In the genomic region with DNA sequence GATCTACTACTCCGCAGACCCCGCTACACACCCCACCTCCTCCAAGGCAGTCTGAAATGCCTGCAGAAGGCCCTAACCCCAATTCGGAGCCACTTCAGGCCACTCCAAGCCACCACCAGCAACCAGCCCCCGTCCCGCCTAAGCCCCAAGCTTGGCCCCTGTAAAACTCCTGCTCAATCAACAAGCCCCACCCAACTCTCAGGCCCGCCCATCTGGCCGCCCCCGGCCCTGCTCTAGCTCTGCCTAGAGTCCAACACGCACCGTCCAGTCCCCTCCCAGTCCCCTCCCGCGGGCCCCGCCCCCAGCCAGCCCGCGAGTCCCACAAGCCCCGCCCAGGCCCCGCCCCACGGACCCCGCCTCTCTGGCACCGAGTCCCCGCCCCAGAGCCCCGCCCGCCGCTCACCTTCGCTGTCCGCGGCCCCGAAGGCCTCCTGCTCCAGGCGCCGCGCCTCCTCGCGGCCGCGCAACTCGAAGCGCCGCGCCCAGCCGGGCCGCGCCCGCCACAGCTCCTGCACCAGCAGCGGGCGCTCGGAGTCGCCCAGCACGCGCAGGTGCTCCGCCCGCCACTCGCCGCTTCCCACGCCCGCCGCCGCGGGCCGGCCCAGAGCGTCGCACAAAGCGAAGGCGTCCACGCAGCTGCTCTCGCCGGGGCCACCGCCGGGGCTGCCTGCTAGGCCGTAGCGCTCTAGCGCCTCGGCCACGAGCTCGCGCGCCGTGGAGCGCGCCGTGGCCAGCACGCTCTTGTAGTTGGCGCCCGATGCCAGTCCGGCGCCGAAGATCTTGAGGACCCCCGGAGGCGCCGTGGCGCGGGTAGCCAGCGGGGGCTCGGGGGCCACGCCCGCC, we compare ENCODE assay signal across 8 cellular contexts. TPM values are rescaled to one million over a fixed set of nuclear protein-coding genes. Genes with fewer than 3 reads are reported as not detected.
DNase-seq lines count a peak whose midpoint lies in the region; ATAC-seq and TF ChIP-seq lines count a peak whose summit lies in the region.

No MANE protein-coding gene starts in this region.

- H3K36me3 Mint-ChIP-seq in chondrocyte (ENCODE audit: low read depth), result peaks cover 2% of the 10 kb centered on the region

- peaks cover 9% of the 10 kb centered on the region for H3K4me1 Mint-ChIP-seq in chondrocyte (ENCODE audit: low read depth)

- peak overlapping the region; percentile 82 for H3K27ac Mint-ChIP-seq in chondrocyte (ENCODE audit: unreplicated experiment)

- DNase-seq in NCI-H345 treated with DMSO at 0.1 percent for 48 hours (lab: John Stamatoyannopoulos, UW; ENCODE audit: unreplicated experiment) (peak; percentile 90), chondrocyte (ENCODE audit: low spot score) (no peak), kidney tubule cell (ENCODE audit: low spot score) (peak; percentile 91), dedifferentiated amniotic fluid mesenchymal stem cell (ENCODE audit: extremely low spot score) (no peak)
- peak; percentile 90 to 96 for DNase-seq in activated CD4-positive, alpha-beta T cell treated with anti-CD3 and anti-CD28 coated beads for 24 hours (ENCODE audit: low read depth in 2 of 2)
- peak; percentile 97 for DNase-seq in stimulated activated CD4-positive, alpha-beta T cell treated with anti-CD3 and anti-CD28 coated beads, Interleukin-15, amount 100 ng/mL, for 24 hours

- peak overlapping the region; percentile 68 for H3K4me3 Mint-ChIP-seq in chondrocyte (ENCODE audit: unreplicated experiment)

- no peaks in the 10 kb centered on the region for H3K27me3 Mint-ChIP-seq in chondrocyte (ENCODE audit: low read depth)

- H3K9me3 Mint-ChIP-seq in chondrocyte (ENCODE audit: low read depth), result no peaks in the 10 kb centered on the region

- TF ChIP-seq CTCF in chondrocyte (IDR thresholded peaks at IDR 0.05), result peak; percentile 68

- ATAC-seq in GM18498 (IDR thresholded peaks at IDR 0.05; ENCODE audit: unreplicated experiment), result peak; percentile 84
- peak; percentile 81 for ATAC-seq in HG03139 (IDR thresholded peaks at IDR 0.05; ENCODE audit: unreplicated experiment)

RNA-seq across cellular contexts. Expression of a gene that starts 1.6 kb away (rescaled TPM):
- total RNA-seq in chondrocyte, result 0.31 to 1.00 TPM (median 0.62 TPM) in 3 replicates

RNA-seq across cellular contexts. Expression of a gene that starts 7.9 kb away (rescaled TPM):
- total RNA-seq in chondrocyte, result not detected in 3 replicates

RNA-seq across cellular contexts. Expression of a gene that starts 13.7 kb away (rescaled TPM):
- 0.44 to 0.52 TPM in 2 of 3 replicates, not detected in the other for total RNA-seq in chondrocyte

RNA-seq across cellular contexts. Expression of a gene that starts 16.5 kb away (rescaled TPM):
- total RNA-seq in chondrocyte, result not detected in 3 replicates

RNA-seq across cellular contexts. Expression of a gene that starts 19.3 kb away (rescaled TPM):
- total RNA-seq in chondrocyte, result 1.6 to 2.9 TPM (median 1.7 TPM) in 3 replicates

Comparison
In these comparisons a context has a peak if more than half of its experiments do, and no peak if none do; other contexts are left out.
1. DNase-seq: peak in NCI-H345 treated with DMSO at 0.1 percent for 48 hours (single experiment), activated CD4-positive, alpha-beta T cell treated with anti-CD3 and anti-CD28 coated beads for 24 hours (2 of 2), kidney tubule cell (single experiment) and stimulated activated CD4-positive, alpha-beta T cell treated with anti-CD3 and anti-CD28 coated beads, Interleukin-15, amount 100 ng/mL, for 24 hours (single experiment); none in chondrocyte (single experiment) and dedifferentiated amniotic fluid mesenchymal stem cell (single experiment).